ENCODE assay signal across 15 cellular contexts in the genomic region with DNA sequence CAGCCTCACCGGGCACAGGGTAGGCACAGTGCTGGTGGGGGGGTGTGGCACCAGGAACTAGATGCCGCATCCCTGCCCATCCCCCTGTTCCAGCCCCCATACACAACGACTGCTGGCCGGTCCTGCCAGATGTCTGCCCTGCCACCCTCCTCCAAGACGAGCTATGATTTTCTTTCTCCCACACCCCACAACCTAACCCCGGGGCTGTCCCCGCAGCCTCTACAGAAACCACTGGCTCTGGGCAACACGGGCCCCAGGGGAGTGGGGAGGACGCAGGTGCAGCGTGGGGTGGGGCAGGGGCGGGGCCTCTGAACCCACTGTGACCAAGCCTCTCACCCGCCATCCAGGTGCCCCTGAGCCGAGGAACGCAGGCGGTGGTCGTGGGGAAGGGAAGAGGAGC. TPM values are rescaled to one million over a fixed set of nuclear protein-coding genes. Genes with fewer than 3 reads are reported as not detected.
DNase-seq lines count a peak whose midpoint lies in the region; ATAC-seq, FAIRE-seq and TF ChIP-seq lines count a peak whose summit lies in the region.
"Had no signal": no experiment of that assay in that cellular context is flagged by ENCODE, and none has a peak within 500 bp of the region (broad histone marks: within the 10 kb centered on the region; RNA-seq: fewer than 3 reads in every experiment).

No MANE protein-coding gene starts in this region.

- H3K27me3 Mint-ChIP-seq in Caco-2 (ENCODE audit: insufficient read depth, unreplicated experiment), result no peaks in the 10 kb centered on the region

- TF ChIP-seq EP300 in GM12878 (IDR thresholded peaks at IDR 0.05; ENCODE audit: borderline replicate concordance in 1 of 2, control insufficient read depth in 1 of 2, low read depth in 2 of 2, low read length in 2 of 2), result no peak; a peak in 1 of 4 replicates

- H3K4me3 Mint-ChIP-seq in Caco-2 (ENCODE audit: unreplicated experiment), result no peak overlapping the region

- H2AFZ ChIP-seq in GM12878 (ENCODE audit: control insufficient read depth, low read depth, low read length), result peak overlapping the region; percentile 41

- no peaks in the 10 kb centered on the region for H4K20me1 ChIP-seq in GM12878 (ENCODE audit: control insufficient read depth, insufficient read depth)

- DNase-seq in GM06990 (ENCODE audit: extremely low read depth, insufficient read length) (peak; percentile 83), GM18507 (ENCODE audit: extremely low spot score, insufficient read length, low read depth) (no peak), GM12878 (ENCODE audit: low read depth, low spot score) (peak; percentile 44), NOMO-1 treated with dmso at 0.1 percent for 144 hours (lab: John Stamatoyannopoulos, UW; ENCODE audit: unreplicated experiment) (no peak), Caco-2 (no peak), WERI-Rb-1 (no peak), hepatic stellate cell (ENCODE audit: low spot score) (no peak)
- DNase-seq: NCI-H226; Right ventricle myocardium superior; stimulated activated CD4-positive, alpha-beta T cell treated with anti-CD3 and anti-CD28 coated beads, Interleukin-4, amount 100 ng/mL, for 24 hours had no signal

- TF ChIP-seq CTCF in GM06990 (IDR thresholded peaks at IDR 0.05; ENCODE audit: insufficient read depth, low read length, poor library complexity, severe bottlenecking) (no peak), GM12878 (IDR thresholded peaks at IDR 0.05 in 2 of 3, conservative IDR thresholded peaks at IDR 0.05 in 1 of 3; ENCODE audit: control insufficient read depth in 2 of 3, extremely low read depth in 1 of 3, insufficient read depth in 1 of 3, low read depth in 3 of 3, low read length in 3 of 3) (no peak), Caco-2 (IDR thresholded peaks at IDR 0.05; ENCODE audit: insufficient read depth in 1 of 2, low read depth in 1 of 2, low read length in 1 of 2, severe bottlenecking in 1 of 2, unreplicated experiment in 1 of 2) (no peak), WERI-Rb-1 (IDR thresholded peaks at IDR 0.05; ENCODE audit: low read depth, low read length) (no peak)

- H3K4me1 ChIP-seq in GM12878 (ENCODE audit: control insufficient read depth, insufficient read depth, low read length) (peaks cover 63% of the 10 kb centered on the region), Caco-2 (no peaks in the 10 kb centered on the region)

- H3K36me3 ChIP-seq in GM06990 (ENCODE audit: control insufficient read depth, insufficient read depth, low read length) (no peaks in the 10 kb centered on the region), GM12878 (ENCODE audit: control insufficient read depth in 2 of 2, insufficient read depth in 2 of 2, low read length in 1 of 2) (no peaks in the 10 kb centered on the region), Caco-2 (ENCODE audit: control insufficient read depth, insufficient read depth, low read length) (no peaks in the 10 kb centered on the region), WERI-Rb-1 (no peaks in the 10 kb centered on the region)
- H3K36me3 ChIP-seq: suprapubic skin had no signal

- no peaks in the 10 kb centered on the region for H3K4me1 Mint-ChIP-seq in Caco-2 (ENCODE audit: low read depth, unreplicated experiment)

- no peaks in the 10 kb centered on the region for H3K27me3 ChIP-seq in GM06990 (replicated peaks; ENCODE audit: control insufficient read depth, insufficient read depth, low read length)
- no peaks in the 10 kb centered on the region for H3K27me3 ChIP-seq in GM12878 (replicated peaks in 1 of 2; ENCODE audit: control insufficient read depth in 2 of 2, insufficient read depth in 2 of 2, low read length in 1 of 2)
- H3K27me3 ChIP-seq in Caco-2 (replicated peaks; ENCODE audit: control insufficient read depth, insufficient read depth, low read length), result no peaks in the 10 kb centered on the region
- H3K27me3 ChIP-seq in WERI-Rb-1 (ENCODE audit: insufficient read depth, low read depth, severe bottlenecking), result no peaks in the 10 kb centered on the region

- H3K79me2 ChIP-seq in GM12878 (ENCODE audit: control insufficient read depth, insufficient read depth, low read length), result no peaks in the 10 kb centered on the region

- H3K9me3 ChIP-seq in GM12878 (replicated peaks; ENCODE audit: control insufficient read depth, insufficient read depth, low read length) (peaks cover 9% of the 10 kb centered on the region), Caco-2 (no peaks in the 10 kb centered on the region), WERI-Rb-1 (ENCODE audit: severe bottlenecking) (no peaks in the 10 kb centered on the region)
- H3K9me3 ChIP-seq: suprapubic skin had no signal

- FAIRE-seq in GM18507 (lab: Jason Lieb, UNC) (peak; percentile 80), GM12878 (lab: Jason Lieb, UNC) (no peak)
- FAIRE-seq: bronchial epithelial cell, D721Med had no signal

- WGBS in GM12878 (ENCODE audit: insufficient coverage, insufficient replicate concordance, low lambda C conversion rate, missing lambda C conversion rate), result 0% methylated on average over 14 of the region's 16 CpGs

- peak overlapping the region; percentile 61 for H3K4me3 ChIP-seq in GM06990 (replicated peaks; ENCODE audit: low read depth, low read length)
- H3K4me3 ChIP-seq in GM12878, result peak overlapping the region; percentile 56; the same call in 1 of the 2 replicates
- H3K4me3 ChIP-seq in Caco-2 (ENCODE audit: low read depth, low read length), result no peak overlapping the region
- no peak overlapping the region for H3K4me3 ChIP-seq in WERI-Rb-1 (ENCODE audit: low read depth, low read length)
- H3K4me3 ChIP-seq: suprapubic skin had no signal

- H3K27ac Mint-ChIP-seq in Caco-2 (ENCODE audit: unreplicated experiment), result no peak overlapping the region
- H3K27ac Mint-ChIP-seq: activated T-cell treated with anti-CD3 and anti-CD28 coated beads, Interleukin-2, amount 50 U/mL, for 72 hours had no signal

- H3K9me3 Mint-ChIP-seq in Caco-2 (ENCODE audit: unreplicated experiment), result no peaks in the 10 kb centered on the region

- H3K9ac ChIP-seq in GM12878 (ENCODE audit: control insufficient read depth, insufficient read depth, low read length), result peak overlapping the region; percentile 44

- CTCF ChIA-PET in GM12878 (lab: Yijun Ruan, JAX) (interaction anchor here (1.1 to 1.2 kb wide), 2 partner anchors 31 to 47 kb away, joined by 6 read pairs; no protein-coding TSS in a partner anchor), Caco-2 (lab: Charles Lee) (no interaction called here)

- intact Hi-C loops in GM12878 (cut with micrococcal nuclease; ENCODE audit: unreplicated experiment) (no loop called here), Caco-2 (cut with micrococcal nuclease; ENCODE audit: unreplicated experiment) (no loop called here)

- in situ Hi-C loops in GM12878 (cut with MboI), result no loop called here

- peak overlapping the region; percentile 89 for H3K4me2 ChIP-seq in GM12878 (ENCODE audit: control insufficient read depth, insufficient read depth)

- no peak for TF ChIP-seq RAD21 in GM12878 (IDR thresholded peaks at IDR 0.05; ENCODE audit: insufficient read depth, low read depth, low read length)

- ATAC-seq in HG03045 (IDR thresholded peaks at IDR 0.05; ENCODE audit: unreplicated experiment) (peak; percentile 40), GM12878 (peak; percentile 72)

- H3K27ac ChIP-seq in GM12878 (ENCODE audit: control insufficient read depth, insufficient read depth) (peak overlapping the region; percentile 69), WERI-Rb-1 (no peak overlapping the region)
- H3K27ac ChIP-seq: suprapubic skin had no signal

- SMC1A ChIA-PET in GM12878 (lab: Charles Lee; ENCODE audit: uncharacterized antibody, unreplicated experiment), result interaction anchor here (0.7 to 2.0 kb wide), 7 partner anchors 14 to 250 kb away, joined by 3 to 5 read pairs (median 4); no protein-coding TSS in a partner anchor

- H3K36me3 Mint-ChIP-seq in Caco-2 (ENCODE audit: insufficient read depth, unreplicated experiment), result peaks cover 8% of the 10 kb centered on the region

- RAD21 ChIA-PET in GM12878 (lab: Charles Lee; ENCODE audit: unreplicated experiment), result interaction anchor here (0.7 to 1.7 kb wide), 4 partner anchors 15 to 853 kb away, joined by 3 to 5 read pairs (median 4); partner anchors contain the start of gene PGLS

- POLR2A ChIA-PET in GM12878 (lab: Charles Lee), result interaction anchor here (0.5 to 1.6 kb wide), 4 partner anchors 9 to 114 kb away, joined by 3 to 6 read pairs (median 3); partner anchors contain the start of gene PGLS
- POLR2A ChIA-PET in Caco-2 (lab: Charles Lee), result no interaction called here

- no TSS peak for BruUV-seq in GM12878 (replicated peaks; lab: Mats Ljungman, UMichigan)
- BruUV-seq in Caco-2 (replicated peaks; lab: Mats Ljungman, UMichigan), result no TSS peak

- TF ChIP-seq POLR2A in GM12878 (IDR thresholded peaks at IDR 0.05; ENCODE audit: low read depth, low read length), result 0 out of 2 replicates have a peak, but pooled peaks have one; percentile 46

RNA-seq across cellular contexts. Expression of gene PGLS, which starts 15.5 kb away (rescaled TPM):
- 26.8 and 30.3 TPM in 2 replicates for total RNA-seq in GM12878 (2013; cell fraction: nucleolus; rRNA removed)
- total RNA-seq in GM12878 (2014; rRNA removed) (74.9 and 89.3 TPM in 2 replicates), GM12878 (2014; rRNA removed; fragmentation: Illumina TruSeq; extraction: Trizol) (37.4 and 41.5 TPM in 2 replicates), GM12878 (2021) (132 TPM in 2 replicates), Caco-2 (2022) (69.2 and 69.7 TPM in 2 replicates)
- 26.0 TPM for polyA plus RNA-seq in GM12878 (2011; ENCODE audit: low read depth)
- polyA plus RNA-seq in GM12878 (2011; rRNA removed) (14.9 and 32.6 TPM in 2 replicates), GM12878 (2014; fragmentation: Illumina TruSeq; extraction: Trizol) (18.2 and 44.1 TPM in 2 replicates), GM12878 (2014; fragmentation: Nextera tagmentation; extraction: Ambion mirVana) (1 to 10 TPM; 1.4 to 8.6 TPM), GM12878 (2014; rRNA removed) (136 and 139 TPM in 2 replicates), GM12878 (2016; fragmentation: Nextera tagmentation; extraction: Ambion mirVana) (100 to 1,000 TPM; 101 to 114 TPM)
- 54.2 and 80.4 TPM in 2 replicates for polyA plus RNA-seq in GM12878 (2011; cell fraction: cytosol; rRNA removed)
- polyA plus RNA-seq in GM12878 (2011; cell fraction: nucleus; rRNA removed), result 63.6 and 66.2 TPM in 2 replicates
- polyA plus RNA-seq in GM12878 (2012), result 74.7 and 91.6 TPM in 2 replicates
- polyA minus RNA-seq in GM12878 (2011; rRNA and poly(A)+ RNA removed), result 25.2 and 56.2 TPM in 2 replicates
- polyA minus RNA-seq in GM12878 (2011; cell fraction: cytosol; rRNA and poly(A)+ RNA removed), result 20.8 and 36.4 TPM in 2 replicates
- 18.1 and 28.7 TPM in 2 replicates for polyA minus RNA-seq in GM12878 (2011; cell fraction: nucleus; rRNA and poly(A)+ RNA removed)

RNA-seq across cellular contexts. Expression of gene COLGALT1, which starts 28.5 kb away (rescaled TPM):
- total RNA-seq in GM12878 (2013; cell fraction: nucleolus; rRNA removed), result 46.9 and 53.4 TPM in 2 replicates
- 24.4 and 30.4 TPM in 2 replicates for total RNA-seq in GM12878 (2014; rRNA removed)
- 16.4 and 17.0 TPM in 2 replicates for total RNA-seq in GM12878 (2014; rRNA removed; fragmentation: Illumina TruSeq; extraction: Trizol)
- 40.5 and 44.7 TPM in 2 replicates for total RNA-seq in GM12878 (2021)
- polyA plus RNA-seq in GM12878 (2011; ENCODE audit: low read depth), result 14.5 TPM
- polyA plus RNA-seq in GM12878 (2011; rRNA removed), result 40.4 and 78.8 TPM in 2 replicates
- polyA plus RNA-seq in GM12878 (2011; cell fraction: cytosol; rRNA removed), result 61.6 and 90.8 TPM in 2 replicates
- polyA plus RNA-seq in GM12878 (2011; cell fraction: nucleus; rRNA removed), result 168 and 200 TPM in 2 replicates
- polyA plus RNA-seq in GM12878 (2012), result 23.4 and 37.5 TPM in 2 replicates
- polyA plus RNA-seq in GM12878 (2014; fragmentation: Illumina TruSeq; extraction: Trizol), result 31.4 and 35.7 TPM in 2 replicates
- 1 to 10 TPM; 1.2 to 3.5 TPM for polyA plus RNA-seq in GM12878 (2014; fragmentation: Nextera tagmentation; extraction: Ambion mirVana)
- polyA plus RNA-seq in GM12878 (2014; rRNA removed), result 41.8 and 44.3 TPM in 2 replicates
- polyA plus RNA-seq in GM12878 (2016; fragmentation: Nextera tagmentation; extraction: Ambion mirVana), result 10 to 100 TPM; 22.3 to 29.2 TPM
- polyA minus RNA-seq in GM12878 (2011; rRNA and poly(A)+ RNA removed), result 54.4 and 74.8 TPM in 2 replicates
- 23.5 and 29.9 TPM in 2 replicates for polyA minus RNA-seq in GM12878 (2011; cell fraction: cytosol; rRNA and poly(A)+ RNA removed)
- 17.7 and 32.1 TPM in 2 replicates for polyA minus RNA-seq in GM12878 (2011; cell fraction: nucleus; rRNA and poly(A)+ RNA removed)
- total RNA-seq in Caco-2 (2022), result 80.1 and 81.9 TPM in 2 replicates

RNA-seq across cellular contexts. Expression of gene SLC27A1, which starts 56.6 kb away (rescaled TPM):
- total RNA-seq in GM12878 (2013; cell fraction: nucleolus; rRNA removed), result 9.5 and 10.5 TPM in 2 replicates
- total RNA-seq in GM12878 (2014; rRNA removed), result 1.3 and 2.3 TPM in 2 replicates
- 0.55 and 0.72 TPM in 2 replicates for total RNA-seq in GM12878 (2014; rRNA removed; fragmentation: Illumina TruSeq; extraction: Trizol)
- total RNA-seq in GM12878 (2021), result 2.3 and 2.8 TPM in 2 replicates
- polyA plus RNA-seq in GM12878 (2011; ENCODE audit: low read depth), result 1.2 TPM
- polyA plus RNA-seq in GM12878 (2011; rRNA removed), result 0.79 and 1.8 TPM in 2 replicates
- polyA plus RNA-seq in GM12878 (2011; cell fraction: cytosol; rRNA removed), result 2.8 and 4.1 TPM in 2 replicates
- 8.1 and 9.0 TPM in 2 replicates for polyA plus RNA-seq in GM12878 (2011; cell fraction: nucleus; rRNA removed)
- polyA plus RNA-seq in GM12878 (2012), result 3.9 and 4.0 TPM in 2 replicates
- 0.35 and 0.68 TPM in 2 replicates for polyA plus RNA-seq in GM12878 (2014; fragmentation: Illumina TruSeq; extraction: Trizol)
- polyA plus RNA-seq in GM12878 (2014; fragmentation: Nextera tagmentation; extraction: Ambion mirVana), result under 1 TPM; 0.11 to 0.31 TPM
- polyA plus RNA-seq in GM12878 (2014; rRNA removed), result 1.7 and 2.6 TPM in 2 replicates
- polyA plus RNA-seq in GM12878 (2016; fragmentation: Nextera tagmentation; extraction: Ambion mirVana), result 1 to 10 TPM; 1.0 to 1.4 TPM
- 0.88 and 2.7 TPM in 2 replicates for polyA minus RNA-seq in GM12878 (2011; rRNA and poly(A)+ RNA removed)
- polyA minus RNA-seq in GM12878 (2011; cell fraction: cytosol; rRNA and poly(A)+ RNA removed), result 1.5 and 2.3 TPM in 2 replicates
- 1.2 and 3.1 TPM in 2 replicates for polyA minus RNA-seq in GM12878 (2011; cell fraction: nucleus; rRNA and poly(A)+ RNA removed)
- 3.7 and 3.9 TPM in 2 replicates for total RNA-seq in Caco-2 (2022)

Comparison
In these comparisons a context has a peak if more than half of its experiments do, and no peak if none do; other contexts are left out.
1. DNase-seq: peak in GM06990 (single experiment) and GM12878 (single experiment); none in GM18507 (single experiment), NOMO-1 treated with dmso at 0.1 percent for 144 hours (single experiment), Caco-2 (0 of 2), WERI-Rb-1 (single experiment) and hepatic stellate cell (single experiment).
2. H3K4me3 ChIP-seq: peak in GM06990 (single experiment) and GM12878 (single experiment); none in Caco-2 (single experiment) and WERI-Rb-1 (single experiment).